ENCODE assay signal across 1 cellular context in the genomic region with DNA sequence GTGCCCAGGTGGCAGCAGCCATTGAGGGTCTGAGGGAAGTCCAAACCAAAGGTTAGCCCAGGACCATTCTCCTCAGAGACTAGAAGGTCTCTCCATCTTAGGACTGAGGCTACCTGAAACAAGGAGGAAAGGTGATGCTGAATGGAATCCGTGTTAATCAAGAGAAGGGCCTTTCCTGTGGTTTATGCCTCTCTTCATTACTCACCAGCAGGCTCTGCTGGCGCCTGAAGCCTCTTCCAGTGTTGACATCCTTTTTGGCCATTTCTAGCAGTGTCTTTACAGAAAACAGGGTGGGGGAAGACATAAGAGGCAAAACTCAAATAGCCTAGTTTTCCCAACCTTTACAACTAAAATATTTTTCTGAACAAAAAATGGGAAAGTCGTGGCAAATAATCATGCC.
TF ChIP-seq lines count a peak whose summit lies in the region.

No MANE protein-coding gene starts in this region.

TF ChIP-seq in A549, 52 proteins besides CTCF, POLR2A, EP300 and RAD21 (continued from another document):
- no peak for TF ChIP-seq RARB (CRISPR knock-in tag; IDR thresholded peaks at IDR 0.05)
- no peak for TF ChIP-seq HOXB13 (CRISPR knock-in tag; IDR thresholded peaks at IDR 0.05; ENCODE audit: low read depth)
- no peak for TF ChIP-seq POLR2AphosphoS2 (conservative IDR thresholded peaks at IDR 0.05; ENCODE audit: low read length)
- no peak for TF ChIP-seq BHLHE40 (IDR thresholded peaks at IDR 0.05; ENCODE audit: low read depth, low read length)
- no peak for TF ChIP-seq JUN (IDR thresholded peaks at IDR 0.05)
- TF ChIP-seq EHMT2 (IDR thresholded peaks at IDR 0.05; ENCODE audit: low read depth): no peak
- TF ChIP-seq ZFP36 (IDR thresholded peaks at IDR 0.05; ENCODE audit: borderline replicate concordance, partially characterized antibody): no peak
